Comparison of ENCODE assay signal across 32 cellular contexts in the genomic region with DNA sequence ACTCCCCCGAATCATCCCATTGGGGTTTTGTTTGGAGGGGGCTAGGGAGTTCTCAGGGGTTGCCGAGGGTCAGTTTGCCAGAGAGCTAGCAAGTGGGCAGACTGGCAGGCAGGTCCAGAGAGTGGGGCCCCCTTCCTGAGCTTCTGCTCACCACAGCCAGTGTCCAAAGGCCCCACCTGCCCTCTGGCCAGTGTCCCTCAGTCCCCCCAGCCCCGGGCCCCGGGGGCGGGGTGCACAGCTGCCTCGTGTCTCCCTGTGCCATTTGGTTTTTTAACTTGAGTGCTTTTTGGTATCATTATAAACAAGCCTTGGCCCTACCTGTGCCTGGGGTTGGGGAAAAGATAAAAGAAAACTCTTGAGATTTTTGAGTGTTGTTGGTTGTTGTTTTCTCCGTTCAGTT.
"Had no signal": no experiment of that assay in that cellular context is flagged by ENCODE, and none has a peak within 500 bp of the region (broad histone marks: within the 10 kb centered on the region; RNA-seq: fewer than 3 reads in every experiment).

No MANE protein-coding gene starts in this region.

- H3K27ac ChIP-seq: ascending aorta, cardiac muscle cell, VCaP had no signal

- H3K4me3 ChIP-seq: ascending aorta, cardiac muscle cell had no signal

- H3K9me3 Mint-ChIP-seq: activated B cell treated with CpG ODN at 0.5 μM for 24 hours; activated CD4-positive, alpha-beta memory T cell treated with anti-CD3 and anti-CD28 coated beads, Interleukin-2, amount 10 ng/mL, durations not matched to agents 7 days and 5 days; activated CD4-positive, alpha-beta T cell treated with anti-CD3 and anti-CD28 coated beads, Interleukin-2, amount 10 ng/mL, durations not matched to agents 24 days and 14 days; activated naive CD4-positive, alpha-beta T cell treated with anti-CD3 and anti-CD28 coated beads, Interleukin-2, amount 10 ng/mL, durations not matched to agents 7 days and 5 days; activated naive CD4-positive, alpha-beta T cell treated with anti-CD3 and anti-CD28 coated beads, Interleukin-2, amount 50 U/mL, for 24 hours; activated naive CD8-positive, alpha-beta T cell treated with anti-CD3 and anti-CD28 coated beads, Interleukin-2, amount 10 ng/mL, durations not matched to agents 7 days and 5 days; activated naive CD8-positive, alpha-beta T cell treated with anti-CD3 and anti-CD28 coated beads, Interleukin-2, amount 50 U/mL, for 24 hours; activated T-cell treated with anti-CD3 and anti-CD28 coated beads, Interleukin-2, amount 50 U/mL, for 24 hours; activated T-helper 2 cell treated with anti-CD3 and anti-CD28 coated beads, Interferon-gamma antibody, Interleukin-2, Interleukin-4, amounts not matched to agents 10 μg/mL and 5 μg/mL and 100 μg/mL, durations not matched to agents 14 hours and 24 hours and 36 hours; brain; T-helper 1 cell treated with Interleukin-12 subunit alpha and Interleukin-12 subunit beta and Interleukin-4 antibody, amounts not matched to agents 30 μg/mL and 1 μg/mL, for 36 hours; T-helper 2 cell treated with Interferon-gamma antibody and Interleukin-4, amounts not matched to agents 5 μg/mL and 100 μg/mL, for 36 hours had no signal

- H3K4me3 Mint-ChIP-seq: activated B cell treated with CpG ODN at 0.5 μM for 24 hours; activated CD4-positive, alpha-beta memory T cell treated with anti-CD3 and anti-CD28 coated beads, Interleukin-2, amount 10 ng/mL, durations not matched to agents 7 days and 5 days; activated CD4-positive, alpha-beta T cell treated with anti-CD3 and anti-CD28 coated beads, Interleukin-2, amount 10 ng/mL, durations not matched to agents 24 days and 14 days; activated CD8-positive, alpha-beta memory T cell treated with anti-CD3 and anti-CD28 coated beads, Interleukin-2, amount 10 ng/mL, durations not matched to agents 7 days and 5 days; activated CD8-positive, alpha-beta T cell treated with anti-CD3 and anti-CD28 coated beads, Interleukin-2, amount 10 ng/mL, durations not matched to agents 7 days and 5 days; activated naive CD4-positive, alpha-beta T cell treated with anti-CD3 and anti-CD28 coated beads, Interleukin-2, amount 10 ng/mL, durations not matched to agents 7 days and 5 days; activated naive CD4-positive, alpha-beta T cell treated with anti-CD3 and anti-CD28 coated beads, Interleukin-2, amount 50 U/mL, for 24 hours; activated naive CD8-positive, alpha-beta T cell; activated naive CD8-positive, alpha-beta T cell treated with anti-CD3 and anti-CD28 coated beads, Interleukin-2, amount 10 ng/mL, durations not matched to agents 7 days and 5 days; activated naive CD8-positive, alpha-beta T cell treated with anti-CD3 and anti-CD28 coated beads, Interleukin-2, amount 50 U/mL, for 24 hours; activated T-cell treated with anti-CD3 and anti-CD28 coated beads, Interleukin-2, amount 50 U/mL, for 24 hours; brain; T-helper 1 cell treated with Interleukin-12 subunit alpha and Interleukin-12 subunit beta and Interleukin-4 antibody, amounts not matched to agents 30 μg/mL and 1 μg/mL, for 36 hours; T-helper 2 cell treated with Interferon-gamma antibody and Interleukin-4, amounts not matched to agents 5 μg/mL and 100 μg/mL, for 36 hours had no signal

- H3K27ac Mint-ChIP-seq: activated B cell treated with CpG ODN at 0.5 μM for 24 hours; activated CD4-positive, alpha-beta T cell treated with anti-CD3 and anti-CD28 coated beads, Interleukin-2, amount 10 ng/mL, durations not matched to agents 24 days and 14 days; activated CD8-positive, alpha-beta memory T cell treated with anti-CD3 and anti-CD28 coated beads, Interleukin-2, amount 10 ng/mL, durations not matched to agents 7 days and 5 days; activated naive CD4-positive, alpha-beta T cell treated with anti-CD3 and anti-CD28 coated beads, Interleukin-2, amount 10 ng/mL, durations not matched to agents 7 days and 5 days; activated naive CD4-positive, alpha-beta T cell treated with anti-CD3 and anti-CD28 coated beads, Interleukin-2, amount 50 U/mL, for 24 hours; activated naive CD8-positive, alpha-beta T cell; activated naive CD8-positive, alpha-beta T cell treated with anti-CD3 and anti-CD28 coated beads, Interleukin-2, amount 10 ng/mL, durations not matched to agents 7 days and 5 days; activated T-cell treated with anti-CD3 and anti-CD28 coated beads, Interleukin-2, amount 50 U/mL, for 24 hours; activated T-helper 2 cell treated with anti-CD3 and anti-CD28 coated beads, Interferon-gamma antibody, Interleukin-2, Interleukin-4, amounts not matched to agents 10 μg/mL and 5 μg/mL and 100 μg/mL, durations not matched to agents 14 hours and 24 hours and 36 hours; T-helper 1 cell treated with Interleukin-12 subunit alpha and Interleukin-12 subunit beta and Interleukin-4 antibody, amounts not matched to agents 30 μg/mL and 1 μg/mL, for 36 hours had no signal

- H3K4me1 Mint-ChIP-seq: activated B cell treated with CpG ODN at 0.5 μM for 24 hours; activated CD4-positive, alpha-beta T cell treated with anti-CD3 and anti-CD28 coated beads, Interleukin-2, amount 10 ng/mL, durations not matched to agents 24 days and 14 days; activated naive CD4-positive, alpha-beta T cell treated with anti-CD3 and anti-CD28 coated beads, Interleukin-2, amount 10 ng/mL, durations not matched to agents 7 days and 5 days; activated naive CD4-positive, alpha-beta T cell treated with anti-CD3 and anti-CD28 coated beads, Interleukin-2, amount 50 U/mL, for 24 hours had no signal

- H3K36me3 Mint-ChIP-seq: activated CD8-positive, alpha-beta memory T cell treated with anti-CD3 and anti-CD28 coated beads, Interleukin-2, amount 10 ng/mL, durations not matched to agents 7 days and 5 days had no signal

- DNase-seq: activated B cell treated with CpG ODN at 0.5 μM for 24 hours; activated CD4-positive, alpha-beta memory T cell treated with anti-CD3 and anti-CD28 coated beads, Interleukin-2, amount 10 ng/mL, durations not matched to agents 7 days and 5 days; activated CD4-positive, alpha-beta T cell treated with anti-CD3 and anti-CD28 coated beads for 4 hours; activated CD4-positive, alpha-beta T cell treated with anti-CD3 and anti-CD28 coated beads, Interleukin-2, amount 10 ng/mL, durations not matched to agents 24 days and 14 days; activated CD4-positive, alpha-beta T cell treated with anti-CD3 and anti-CD28 coated beads, Interleukin-2, amount 50 U/mL, for 48 hours; activated CD4-positive, CD25-positive, alpha-beta regulatory T cell treated with anti-CD3 and anti-CD28 coated beads, Interleukin-2, amount 50 U/mL, for 72 hours; activated CD8-positive, alpha-beta memory T cell treated with anti-CD3 and anti-CD28 coated beads for 24 hours; activated CD8-positive, alpha-beta memory T cell treated with anti-CD3 and anti-CD28 coated beads, Interleukin-2, amount 10 ng/mL, durations not matched to agents 7 days and 5 days; activated CD8-positive, alpha-beta memory T cell treated with anti-CD3 and anti-CD28 coated beads, Interleukin-2, amount 50 U/mL, for 48 hours; activated CD8-positive, alpha-beta T cell treated with anti-CD3 and anti-CD28 coated beads, Interleukin-2, amount 10 ng/mL, durations not matched to agents 7 days and 5 days; activated effector memory CD4-positive, alpha-beta T cell treated with Interleukin-2 at 50 U/mL for 16 hours; activated gamma-delta T cell; activated naive CD4-positive, alpha-beta T cell treated with anti-CD3 and anti-CD28 coated beads, Interleukin-2, amount 10 ng/mL, durations not matched to agents 7 days and 5 days; activated naive CD4-positive, alpha-beta T cell treated with Interleukin-2 at 50 U/mL for 16 hours; activated naive CD8-positive, alpha-beta T cell treated with anti-CD3 and anti-CD28 coated beads, Interleukin-2, amount 10 ng/mL, durations not matched to agents 7 days and 5 days; activated naive CD8-positive, alpha-beta T cell treated with anti-CD3 and anti-CD28 coated beads, Interleukin-2, amount 50 U/mL, for 24 hours; activated T-cell treated with anti-CD3 and anti-CD28 coated beads, Interleukin-2, amount 50 U/mL, for 24 hours; activated T-cell treated with anti-CD3 and anti-CD28 coated beads, Interleukin-2, amount 50 U/mL, for 48 hours; anterior cingulate cortex; central memory CD4-positive, alpha-beta T cell; T-helper 1 cell; T-helper 2 cell; T-helper 9 cell had no signal

- H3K4me1 ChIP-seq: ascending aorta had no signal

- H3K27me3 ChIP-seq: ascending aorta, cardiac muscle cell had no signal

- H3K27me3 Mint-ChIP-seq: activated B cell treated with CpG ODN at 0.5 μM for 24 hours; activated CD4-positive, alpha-beta memory T cell treated with anti-CD3 and anti-CD28 coated beads, Interleukin-2, amount 10 ng/mL, durations not matched to agents 7 days and 5 days; activated CD4-positive, alpha-beta T cell treated with anti-CD3 and anti-CD28 coated beads, Interleukin-2, amount 10 ng/mL, durations not matched to agents 24 days and 14 days; activated CD8-positive, alpha-beta memory T cell treated with anti-CD3 and anti-CD28 coated beads, Interleukin-2, amount 10 ng/mL, durations not matched to agents 7 days and 5 days; activated naive CD4-positive, alpha-beta T cell treated with anti-CD3 and anti-CD28 coated beads, Interleukin-2, amount 10 ng/mL, durations not matched to agents 7 days and 5 days; activated naive CD4-positive, alpha-beta T cell treated with anti-CD3 and anti-CD28 coated beads, Interleukin-2, amount 50 U/mL, for 24 hours; activated naive CD8-positive, alpha-beta T cell; activated naive CD8-positive, alpha-beta T cell treated with anti-CD3 and anti-CD28 coated beads, Interleukin-2, amount 10 ng/mL, durations not matched to agents 7 days and 5 days; activated naive CD8-positive, alpha-beta T cell treated with anti-CD3 and anti-CD28 coated beads, Interleukin-2, amount 50 U/mL, for 24 hours; activated T-cell treated with anti-CD3 and anti-CD28 coated beads, Interleukin-2, amount 50 U/mL, for 24 hours; brain had no signal

- H3K9me3 ChIP-seq: ascending aorta had no signal

- H3K36me3 ChIP-seq: ascending aorta, cardiac muscle cell had no signal

- ATAC-seq: activated CD8-positive, alpha-beta memory T cell treated with anti-CD3 and anti-CD28 coated beads, Interleukin-2, amount 10 ng/mL, durations not matched to agents 7 days and 5 days; activated CD8-positive, alpha-beta T cell treated with anti-CD3 and anti-CD28 coated beads, Interleukin-2, amount 10 ng/mL, durations not matched to agents 7 days and 5 days; activated naive CD8-positive, alpha-beta T cell treated with anti-CD3 and anti-CD28 coated beads, Interleukin-2, amount 50 U/mL, for 24 hours had no signal
